Comparison of ENCODE assay signal across 11 cellular contexts in genomic region chr6:43757966-43758616, GRCh38.
"Had no signal": no experiment of that assay in that cellular context is flagged by ENCODE, and none has a peak within 500 bp of the region (broad histone marks: within the 10 kb centered on the region; RNA-seq: fewer than 3 reads in every experiment).

No MANE protein-coding gene starts in this region.

- H3K4me1 ChIP-seq: esophagus squamous epithelium had no signal

- H3K9me3 ChIP-seq: esophagus squamous epithelium, ovary had no signal

- H3K4me3 ChIP-seq: esophagus squamous epithelium, ovary, skin epidermis had no signal

- FAIRE-seq: TTC549 had no signal

- H3K36me3 ChIP-seq: esophagus squamous epithelium, ovary had no signal

- DNase-seq: activated gamma-delta T cell; activated T-cell treated with anti-CD3 and anti-CD28 coated beads, Interleukin-2, amount 50 U/mL, for 4 hours; esophagus squamous epithelium; foreskin fibroblast; glutamatergic neuron; immature natural killer cell; left cardiac atrium; T-helper 2 cell had no signal

- H3K27ac ChIP-seq: esophagus squamous epithelium, ovary, skin epidermis had no signal

- H3K27me3 ChIP-seq: ovary had no signal
